8 cellular contexts compared by ENCODE assay signal in genomic region chr2:208254871-208255556, GRCh38. TPM values are rescaled to one million over a fixed set of nuclear protein-coding genes. Genes with fewer than 3 reads are reported as not detected.
A peak's percentile ranks its signal among the peaks of the same experiment; 100 is the strongest.
DNase-seq lines count a peak whose midpoint lies in the region; ATAC-seq and TF ChIP-seq lines count a peak whose summit lies in the region.

IDH1 (minus strand) TSS chr2:208255071; CDS start chr2:208251551, 3,520 bp downstream.

- no peaks in the 10 kb centered on the region for H3K27me3 Mint-ChIP-seq in WTC11 (ENCODE audit: low read depth)

- TF ChIP-seq CTCF in WTC11 (IDR thresholded peaks at IDR 0.05) (no peak), cardiac fibroblast (IDR thresholded peaks at IDR 0.05; ENCODE audit: low read depth, low read length) (peak; percentile 38)

- peak within 1 kb of the TSS; percentile 74 to 96 for H3K4me3 ChIP-seq in cardiac fibroblast (replicated peaks in 1 of 2; ENCODE audit: low read depth in 2 of 2, low read length in 2 of 2)

- ATAC-seq in GM18873 (IDR thresholded peaks at IDR 0.05; ENCODE audit: low FRiP score, unreplicated experiment) (peak; percentile 69), HG03139 (IDR thresholded peaks at IDR 0.05; ENCODE audit: unreplicated experiment) (peak; percentile 73), WTC11 (peak; percentile 80)

- H3K4me1 Mint-ChIP-seq in WTC11 = peaks cover 42% of the 10 kb centered on the region

- peak within 1 kb of the TSS; percentile 99 for H3K4me3 Mint-ChIP-seq in WTC11

- DNase-seq in AG08396 (ENCODE audit: low spot score) = peak; percentile 96
- peak; percentile 99 for DNase-seq in NCI-H2227 treated with DMSO at 0.1 percent for 48 hours (lab: John Stamatoyannopoulos, UW)
- peak; percentile 99 for DNase-seq in WTC11 (ENCODE audit: low spot score)
- DNase-seq in cardiac fibroblast (ENCODE audit: low read depth in 2 of 2) = peak; percentile 94 to 96
- peak; percentile 86 for DNase-seq in iris pigment epithelial cell (ENCODE audit: low read depth)
- peak; percentile 99 for DNase-seq in stimulated activated CD4-positive, alpha-beta T cell treated with anti-CD3 and anti-CD28 coated beads, Interleukin-12 subunit alpha, Interleukin-12 subunit beta, amount 100 ng/mL, for 4 hours

- CTCF ChIA-PET in WTC11 (lab: Charles Lee) = interaction anchor here (0.6 to 3.9 kb wide), 26 partner anchors 12 to 630 kb away, joined by 3 to 91 read pairs (median 4); partner anchors contain the start of genes CRYGA, CRYGD, METTL21A and PIKFYVE

- H3K27ac Mint-ChIP-seq in WTC11 = peak within 1 kb of the TSS; percentile 99

- POLR2A ChIA-PET in WTC11 (lab: Charles Lee) = interaction anchor here (0.6 to 3.3 kb wide), 7 partner anchors 11 to 153 kb away, joined by 3 to 38 read pairs (median 6); partner anchors contain the start of gene PIKFYVE

- peaks cover 36% of the 10 kb centered on the region for H3K36me3 Mint-ChIP-seq in WTC11

- H3K9me3 Mint-ChIP-seq in WTC11 = no peaks in the 10 kb centered on the region

TF ChIP-seq in WTC11, 78 proteins besides CTCF, POLR2A, EP300 and RAD21 (continues in another document):
- TF ChIP-seq ZMAT4 (CRISPR knock-in tag; IDR thresholded peaks at IDR 0.05) = no peak
- TF ChIP-seq CBFB (CRISPR knock-in tag; IDR thresholded peaks at IDR 0.05; ENCODE audit: low read depth) = no peak
- peak; percentile 63 for TF ChIP-seq GABPB1 (CRISPR knock-in tag; IDR thresholded peaks at IDR 0.05)
- TF ChIP-seq STAT6 (CRISPR knock-in tag; conservative IDR thresholded peaks at IDR 0.05; ENCODE audit: low read depth) = no peak
- TF ChIP-seq PRDM15 (CRISPR knock-in tag; IDR thresholded peaks at IDR 0.05) = peak; percentile 80
- no peak for TF ChIP-seq ZNF416 (CRISPR knock-in tag; IDR thresholded peaks at IDR 0.05)
- peak; percentile 93 for TF ChIP-seq HMGXB4 (CRISPR knock-in tag; IDR thresholded peaks at IDR 0.05)
- TF ChIP-seq ZNF281 (CRISPR knock-in tag; IDR thresholded peaks at IDR 0.05) = no peak
- 0 out of 2 replicates have a peak, but pooled peaks have one; percentile 31 for TF ChIP-seq ETV6 (CRISPR knock-in tag; IDR thresholded peaks at IDR 0.05)
- TF ChIP-seq PREB (CRISPR knock-in tag; IDR thresholded peaks at IDR 0.05; ENCODE audit: borderline replicate concordance) = no peak
- TF ChIP-seq MLX (CRISPR knock-in tag; IDR thresholded peaks at IDR 0.05) = no peak
- TF ChIP-seq ZNF263 (CRISPR knock-in tag; IDR thresholded peaks at IDR 0.05; ENCODE audit: low read depth) = peak; percentile 57; the same call in 1 of the 2 replicates
- peak; percentile 84 for TF ChIP-seq SP1 (CRISPR knock-in tag; conservative IDR thresholded peaks at IDR 0.05)
- TF ChIP-seq PRRX2 (CRISPR knock-in tag; IDR thresholded peaks at IDR 0.05) = no peak

RNA-seq across cellular contexts. Expression of gene IDH1, which starts in this region (rescaled TPM):
- 280 to 352 TPM (median 291 TPM) in 3 replicates for total RNA-seq in WTC11 (2021)

Comparison
In these comparisons a context has a peak if more than half of its experiments do, and no peak if none do; other contexts are left out.
1. Peak in every context shown above with its lines: DNase-seq, ATAC-seq and H3K4me3 ChIP-seq.